Comparison of ENCODE assay signal across 21 cellular contexts in the genomic region with DNA sequence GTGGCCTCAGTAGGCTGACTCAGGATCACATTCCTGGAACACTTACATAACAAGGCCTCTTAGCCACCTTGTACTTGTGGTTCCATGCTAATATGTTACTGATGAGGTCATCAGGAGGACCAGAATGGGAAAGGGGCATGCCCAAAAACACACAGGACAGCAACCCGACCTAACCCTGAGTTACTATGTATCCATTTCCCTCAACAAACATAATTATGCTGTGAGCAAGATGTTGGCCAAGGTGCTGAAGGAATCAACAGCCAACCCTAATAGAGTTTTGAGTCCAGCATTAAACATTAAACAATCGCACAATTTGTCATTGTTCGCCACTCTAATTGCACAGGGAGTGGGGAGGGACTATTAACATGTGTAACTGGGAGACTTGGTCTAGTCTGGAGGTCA.
DNase-seq lines count a peak whose midpoint lies in the region; ATAC-seq, FAIRE-seq and TF ChIP-seq lines count a peak whose summit lies in the region.
"Had no signal": no experiment of that assay in that cellular context is flagged by ENCODE, and none has a peak within 500 bp of the region (broad histone marks: within the 10 kb centered on the region; RNA-seq: fewer than 3 reads in every experiment).

No MANE protein-coding gene starts in this region.

- H4K20me1 ChIP-seq in SK-N-SH (ENCODE audit: insufficient read depth) (peaks cover 4% of the 10 kb centered on the region; the same call in 1 of the 2 replicates), astrocyte (ENCODE audit: insufficient read depth, low read length) (peaks cover 43% of the 10 kb centered on the region)

- peaks cover 1% of the 10 kb centered on the region for H3K9me3 Mint-ChIP-seq in astrocyte (ENCODE audit: unreplicated experiment)

- peak; percentile 34 for FAIRE-seq in astrocyte (lab: Jason Lieb, UNC)
- FAIRE-seq: TTC549 had no signal

- TF ChIP-seq RAD21 in SK-N-SH (IDR thresholded peaks at IDR 0.05; ENCODE audit: low read length): no peak

- CTCF ChIA-PET in SK-N-SH (lab: Yijun Ruan, JAX): interaction anchor here (1.0 kb wide), 1 partner anchor 163 kb away, joined by 3 read pairs; no protein-coding TSS in a partner anchor

- 72% methylated on average over 3 of the region's 3 CpGs for WGBS in SK-N-SH (ENCODE audit: low lambda C conversion rate)

- H3K4me1 Mint-ChIP-seq in astrocyte (ENCODE audit: low read depth, unreplicated experiment): peaks cover 19% of the 10 kb centered on the region

- H3K79me2 ChIP-seq in SK-N-SH (ENCODE audit: insufficient read depth) (peaks cover 25% of the 10 kb centered on the region; the same call in 1 of the 2 replicates), astrocyte (ENCODE audit: insufficient read depth, low read length) (no peaks in the 10 kb centered on the region)
- H3K79me2 ChIP-seq: parathyroid adenoma had no signal

- peaks cover 33% of the 10 kb centered on the region for H3K36me3 Mint-ChIP-seq in astrocyte (ENCODE audit: low read depth, unreplicated experiment)
- H3K36me3 Mint-ChIP-seq: activated naive CD4-positive, alpha-beta T cell treated with anti-CD3 and anti-CD28 coated beads, Interleukin-2, amount 50 U/mL, for 72 hours had no signal

- TF ChIP-seq CTCF in SK-N-SH (IDR thresholded peaks at IDR 0.05) (no peak), astrocyte (IDR thresholded peaks at IDR 0.05; ENCODE audit: insufficient read depth, low read depth, low read length) (no peak)

- no peak overlapping the region for H3K27ac ChIP-seq in SK-N-SH (ENCODE audit: low read depth in 2 of 2, low read length in 1 of 2)
- no peak overlapping the region for H3K27ac ChIP-seq in astrocyte (ENCODE audit: low read depth, low read length)
- H3K27ac ChIP-seq: 22Rv1, parathyroid adenoma, skin epidermis, thyroid gland had no signal

- H3K27me3 ChIP-seq in SK-N-SH (ENCODE audit: insufficient read depth) (no peaks in the 10 kb centered on the region), astrocyte (ENCODE audit: insufficient read depth, low read length) (no peaks in the 10 kb centered on the region)
- H3K27me3 ChIP-seq: thyroid gland had no signal

- peaks cover 4% of the 10 kb centered on the region for H3F3A ChIP-seq in SK-N-SH (replicated peaks; ENCODE audit: insufficient read depth)

- H3K4me3 Mint-ChIP-seq in astrocyte (ENCODE audit: unreplicated experiment): no peak overlapping the region

- no peak for TF ChIP-seq EP300 in SK-N-SH (IDR thresholded peaks at IDR 0.05; ENCODE audit: borderline replicate concordance in 1 of 2, low read depth in 1 of 2, low read length in 1 of 2)

- peaks cover 4% of the 10 kb centered on the region for H3K27me3 Mint-ChIP-seq in astrocyte (ENCODE audit: low read depth, unreplicated experiment)

- no peak overlapping the region for H3K27ac Mint-ChIP-seq in astrocyte (ENCODE audit: unreplicated experiment)
- H3K27ac Mint-ChIP-seq: activated naive CD4-positive, alpha-beta T cell treated with anti-CD3 and anti-CD28 coated beads, Interleukin-2, amount 50 U/mL, for 72 hours had no signal

- H3K36me3 ChIP-seq in SK-N-SH (replicated peaks in 1 of 2; ENCODE audit: control insufficient read depth in 1 of 2, insufficient read depth in 2 of 2, low read length in 1 of 2): peaks cover 0 to 15% of the 10 kb centered on the region in 2 experiments
- H3K36me3 ChIP-seq in astrocyte (ENCODE audit: insufficient read depth, low read length): no peaks in the 10 kb centered on the region
- H3K36me3 ChIP-seq: thyroid gland had no signal

- H3K4me1 ChIP-seq in SK-N-SH (ENCODE audit: control insufficient read depth in 1 of 2, insufficient read depth in 2 of 2, low read depth in 1 of 2, low read length in 1 of 2): peaks cover 0 to 15% of the 10 kb centered on the region in 2 experiments; a peak in 1 of 4 replicates
- peaks cover 8% of the 10 kb centered on the region for H3K4me1 ChIP-seq in astrocyte (ENCODE audit: insufficient read depth, low read length)
- H3K4me1 ChIP-seq: parathyroid adenoma, thyroid gland had no signal

- H3K9me3 ChIP-seq in SK-N-SH (no peaks in the 10 kb centered on the region), astrocyte (ENCODE audit: insufficient read depth, low read depth, low read length) (no peaks in the 10 kb centered on the region)
- H3K9me3 ChIP-seq: thyroid gland had no signal

- no peaks in the 10 kb centered on the region for H3K9me2 ChIP-seq in SK-N-SH

- DNase-seq in SK-N-SH (no peak), astrocyte (ENCODE audit: low read depth) (peak; percentile 87), iris pigment epithelial cell (ENCODE audit: low read depth) (peak; percentile 62), DMS153 (lab: John Stamatoyannopoulos, UW) (no peak), NCI-H524 (lab: John Stamatoyannopoulos, UW) (no peak)
- DNase-seq: activated CD4-positive, alpha-beta T cell treated with anti-CD3 and anti-CD28 coated beads, Interleukin-2, amount 50 U/mL, for 4 hours; activated T-cell treated with anti-CD3 and anti-CD28 coated beads, Interleukin-2, amount 50 U/mL, for 1 hour; DND-41; Kasumi-1; left ventricle myocardium superior; NCI-H1436 treated with DMSO at 0.1 percent for 48 hours; NCI-H2227 treated with DMSO at 0.1 percent for 48 hours; thyroid gland had no signal

- H2AFZ ChIP-seq in SK-N-SH (ENCODE audit: low read depth): no peak overlapping the region
- no peak overlapping the region for H2AFZ ChIP-seq in astrocyte (ENCODE audit: low read depth, low read length)
- H2AFZ ChIP-seq: parathyroid adenoma had no signal

- no peak for ATAC-seq in SK-N-SH treated with all-trans-retinoic acid at 6 μM for 48 hours
- no peak for ATAC-seq in HG03175 (IDR thresholded peaks at IDR 0.05; ENCODE audit: unreplicated experiment)
- ATAC-seq in HG02588 (IDR thresholded peaks at IDR 0.05; ENCODE audit: unreplicated experiment): no peak
- ATAC-seq: activated naive CD4-positive, alpha-beta T cell treated with anti-CD3 and anti-CD28 coated beads, Interleukin-2, amount 50 U/mL, for 72 hours; left ventricle myocardium superior had no signal

- H3K9ac ChIP-seq in SK-N-SH (no peak overlapping the region), astrocyte (ENCODE audit: low read length) (no peak overlapping the region)
- H3K9ac ChIP-seq: parathyroid adenoma had no signal

- POLR2A ChIA-PET in SK-N-SH (lab: Yijun Ruan, JAX): no interaction called here

- no peak overlapping the region for H3K4me2 ChIP-seq in SK-N-SH
- peak overlapping the region; percentile 7 for H3K4me2 ChIP-seq in astrocyte (ENCODE audit: low read length)

- no peak overlapping the region for H3K4me3 ChIP-seq in SK-N-SH (ENCODE audit: low read depth in 2 of 2, low read length in 1 of 2)
- H3K4me3 ChIP-seq in astrocyte (ENCODE audit: insufficient read depth, low read depth, low read length): no peak overlapping the region
- H3K4me3 ChIP-seq: skin epidermis, thyroid gland had no signal

TF ChIP-seq in SK-N-SH, 30 proteins besides CTCF, POLR2A, EP300 and RAD21 (continues in another document):
- TF ChIP-seq POLR2AphosphoS5 (IDR thresholded peaks at IDR 0.05; ENCODE audit: low read depth, low read length): no peak
- TF ChIP-seq, protein P1, sequence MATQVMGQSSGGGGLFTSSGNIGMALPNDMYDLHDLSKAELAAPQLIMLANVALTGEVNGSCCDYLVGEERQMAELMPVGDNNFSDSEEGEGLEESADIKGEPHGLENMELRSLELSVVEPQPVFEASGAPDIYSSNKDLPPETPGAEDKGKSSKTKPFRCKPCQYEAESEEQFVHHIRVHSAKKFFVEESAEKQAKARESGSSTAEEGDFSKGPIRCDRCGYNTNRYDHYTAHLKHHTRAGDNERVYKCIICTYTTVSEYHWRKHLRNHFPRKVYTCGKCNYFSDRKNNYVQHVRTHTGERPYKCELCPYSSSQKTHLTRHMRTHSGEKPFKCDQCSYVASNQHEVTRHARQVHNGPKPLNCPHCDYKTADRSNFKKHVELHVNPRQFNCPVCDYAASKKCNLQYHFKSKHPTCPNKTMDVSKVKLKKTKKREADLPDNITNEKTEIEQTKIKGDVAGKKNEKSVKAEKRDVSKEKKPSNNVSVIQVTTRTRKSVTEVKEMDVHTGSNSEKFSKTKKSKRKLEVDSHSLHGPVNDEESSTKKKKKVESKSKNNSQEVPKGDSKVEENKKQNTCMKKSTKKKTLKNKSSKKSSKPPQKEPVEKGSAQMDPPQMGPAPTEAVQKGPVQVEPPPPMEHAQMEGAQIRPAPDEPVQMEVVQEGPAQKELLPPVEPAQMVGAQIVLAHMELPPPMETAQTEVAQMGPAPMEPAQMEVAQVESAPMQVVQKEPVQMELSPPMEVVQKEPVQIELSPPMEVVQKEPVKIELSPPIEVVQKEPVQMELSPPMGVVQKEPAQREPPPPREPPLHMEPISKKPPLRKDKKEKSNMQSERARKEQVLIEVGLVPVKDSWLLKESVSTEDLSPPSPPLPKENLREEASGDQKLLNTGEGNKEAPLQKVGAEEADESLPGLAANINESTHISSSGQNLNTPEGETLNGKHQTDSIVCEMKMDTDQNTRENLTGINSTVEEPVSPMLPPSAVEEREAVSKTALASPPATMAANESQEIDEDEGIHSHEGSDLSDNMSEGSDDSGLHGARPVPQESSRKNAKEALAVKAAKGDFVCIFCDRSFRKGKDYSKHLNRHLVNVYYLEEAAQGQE (IDR thresholded peaks at IDR 0.05; ENCODE audit: low read depth, low read length): peak; percentile 74

TF ChIP-seq in SK-N-SH treated with all-trans-retinoic acid at 6 μM for 48 hours, 23 proteins besides CTCF, POLR2A, EP300 and RAD21 (continues in another document):
- TF ChIP-seq ZNF565 (CRISPR knock-in tag; conservative IDR thresholded peaks at IDR 0.05; ENCODE audit: low read depth) (no peak), ZFP3 (CRISPR knock-in tag; IDR thresholded peaks at IDR 0.05) (no peak), ESRRG (CRISPR knock-in tag; IDR thresholded peaks at IDR 0.05) (no peak)
- TF ChIP-seq, protein P2, sequence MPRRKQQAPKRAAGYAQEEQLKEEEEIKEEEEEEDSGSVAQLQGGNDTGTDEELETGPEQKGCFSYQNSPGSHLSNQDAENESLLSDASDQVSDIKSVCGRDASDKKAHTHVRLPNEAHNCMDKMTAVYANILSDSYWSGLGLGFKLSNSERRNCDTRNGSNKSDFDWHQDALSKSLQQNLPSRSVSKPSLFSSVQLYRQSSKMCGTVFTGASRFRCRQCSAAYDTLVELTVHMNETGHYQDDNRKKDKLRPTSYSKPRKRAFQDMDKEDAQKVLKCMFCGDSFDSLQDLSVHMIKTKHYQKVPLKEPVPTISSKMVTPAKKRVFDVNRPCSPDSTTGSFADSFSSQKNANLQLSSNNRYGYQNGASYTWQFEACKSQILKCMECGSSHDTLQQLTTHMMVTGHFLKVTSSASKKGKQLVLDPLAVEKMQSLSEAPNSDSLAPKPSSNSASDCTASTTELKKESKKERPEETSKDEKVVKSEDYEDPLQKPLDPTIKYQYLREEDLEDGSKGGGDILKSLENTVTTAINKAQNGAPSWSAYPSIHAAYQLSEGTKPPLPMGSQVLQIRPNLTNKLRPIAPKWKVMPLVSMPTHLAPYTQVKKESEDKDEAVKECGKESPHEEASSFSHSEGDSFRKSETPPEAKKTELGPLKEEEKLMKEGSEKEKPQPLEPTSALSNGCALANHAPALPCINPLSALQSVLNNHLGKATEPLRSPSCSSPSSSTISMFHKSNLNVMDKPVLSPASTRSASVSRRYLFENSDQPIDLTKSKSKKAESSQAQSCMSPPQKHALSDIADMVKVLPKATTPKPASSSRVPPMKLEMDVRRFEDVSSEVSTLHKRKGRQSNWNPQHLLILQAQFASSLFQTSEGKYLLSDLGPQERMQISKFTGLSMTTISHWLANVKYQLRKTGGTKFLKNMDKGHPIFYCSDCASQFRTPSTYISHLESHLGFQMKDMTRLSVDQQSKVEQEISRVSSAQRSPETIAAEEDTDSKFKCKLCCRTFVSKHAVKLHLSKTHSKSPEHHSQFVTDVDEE (CRISPR knock-in tag; IDR thresholded peaks at IDR 0.05): no peak

Comparison
In these comparisons a context has a peak if more than half of its experiments do, and no peak if none do; other contexts are left out.
1. DNase-seq: peak in astrocyte (single experiment) and iris pigment epithelial cell (single experiment); none in SK-N-SH (single experiment), DMS153 (single experiment) and NCI-H524 (0 of 2).